In genomic region chr2:231709636-231709980, GRCh38 we compare ENCODE assay signal across 8 cellular contexts. TPM values are rescaled to one million over a fixed set of nuclear protein-coding genes. Genes with fewer than 3 reads are reported as not detected.
DNase-seq lines count a peak whose midpoint lies in the region; ATAC-seq and TF ChIP-seq lines count a peak whose summit lies in the region.

No MANE protein-coding gene starts in this region.

- DNase-seq in AG04449 (ENCODE audit: low read depth, low spot score) (no peak), HL-60 (ENCODE audit: low read depth in 1 of 2, low spot score in 1 of 2) (no peak), glomerular visceral epithelial cell (ENCODE audit: extremely low spot score) (peak; percentile 42), prostate gland (ENCODE audit: low spot score) (peak; percentile 34), NCI-H2081 treated with DMSO at 0.1 percent for 48 hours (lab: John Stamatoyannopoulos, UW) (no peak)

- peak overlapping the region; percentile 85 for H3K27ac Mint-ChIP-seq in activated T-helper 17 cell treated with anti-CD3 and anti-CD28 coated beads, Interleukin-2, amount 50 U/mL, for 72 hours

- H3K9me3 Mint-ChIP-seq in activated T-helper 17 cell treated with anti-CD3 and anti-CD28 coated beads, Interleukin-2, amount 50 U/mL, for 72 hours: no peaks in the 10 kb centered on the region

- H3K36me3 Mint-ChIP-seq in activated T-helper 17 cell treated with anti-CD3 and anti-CD28 coated beads, Interleukin-2, amount 50 U/mL, for 72 hours (ENCODE audit: low read depth): peaks cover 63% of the 10 kb centered on the region

- H3K4me1 Mint-ChIP-seq in activated T-helper 17 cell treated with anti-CD3 and anti-CD28 coated beads, Interleukin-2, amount 50 U/mL, for 72 hours: peaks cover 26% of the 10 kb centered on the region

- peaks cover 9% of the 10 kb centered on the region for H3K4me1 ChIP-seq in prostate gland (replicated peaks)

- POLR2A ChIA-PET in AG04449 (lab: Yijun Ruan, JAX): interaction anchor here (0.7 to 3.0 kb wide), 7 partner anchors 10 to 96 kb away, joined by 3 to 28 read pairs (median 6); partner anchors contain the start of gene PDE6D

- under 1% methylated on average over 33 of the region's 33 CpGs for WGBS in prostate gland

- H3K27me3 ChIP-seq in HL-60 (ENCODE audit: insufficient read depth, poor library complexity, severe bottlenecking) (no peaks in the 10 kb centered on the region), prostate gland (replicated peaks; ENCODE audit: insufficient read depth) (no peaks in the 10 kb centered on the region)

- peak; percentile 22 for TF ChIP-seq POLR2A in prostate gland (IDR thresholded peaks at IDR 0.05)

- H3K36me3 ChIP-seq in prostate gland: no peaks in the 10 kb centered on the region

- no peaks in the 10 kb centered on the region for H3K27me3 Mint-ChIP-seq in activated T-helper 17 cell treated with anti-CD3 and anti-CD28 coated beads, Interleukin-2, amount 50 U/mL, for 72 hours

- peak overlapping the region; percentile 100 for H3K27ac ChIP-seq in HL-60 (replicated peaks)
- H3K27ac ChIP-seq in prostate gland: peak overlapping the region; percentile 93 to 100

- intact Hi-C loops in prostate gland (cut with DNase I): loop anchor here (2.0 kb wide), 1 partner anchor 43 kb away; no protein-coding TSS in a partner anchor

- ATAC-seq in activated T-helper 17 cell treated with anti-CD3 and anti-CD28 coated beads, Interleukin-2, amount 50 U/mL, for 72 hours (replicated peaks): no peak
- ATAC-seq in GM18873 (IDR thresholded peaks at IDR 0.05; ENCODE audit: low FRiP score, unreplicated experiment) (no peak), GM18858 (IDR thresholded peaks at IDR 0.05; ENCODE audit: unreplicated experiment) (no peak)

- TF ChIP-seq CTCF in AG04449 (IDR thresholded peaks at IDR 0.05; ENCODE audit: insufficient read depth, low read length, missing control alignments) (no peak), HL-60 (IDR thresholded peaks at IDR 0.05; ENCODE audit: insufficient read depth, low read length) (no peak), prostate gland (IDR thresholded peaks at IDR 0.05) (no peak)

- H3K4me3 Mint-ChIP-seq in activated T-helper 17 cell treated with anti-CD3 and anti-CD28 coated beads, Interleukin-2, amount 50 U/mL, for 72 hours: peak overlapping the region; percentile 90

- H3K4me3 ChIP-seq in AG04449 (ENCODE audit: low read depth, low read length): peak overlapping the region; percentile 77
- peak overlapping the region; percentile 80 for H3K4me3 ChIP-seq in HL-60 (replicated peaks; ENCODE audit: insufficient read depth, low read length)
- peak overlapping the region; percentile 69 for H3K4me3 ChIP-seq in prostate gland

- CTCF ChIA-PET in AG04449 (lab: Yijun Ruan, JAX): interaction anchor here (0.6 to 29.6 kb wide), 20 partner anchors 9 to 165 kb away, joined by 3 to 423 read pairs (median 4); no protein-coding TSS in a partner anchor

- no peaks in the 10 kb centered on the region for H3K9me3 ChIP-seq in prostate gland

RNA-seq across cellular contexts. Expression of gene PTMA, which starts 1.3 kb away (rescaled TPM):
- total RNA-seq in activated T-helper 17 cell treated with anti-CD3 and anti-CD28 coated beads, Interleukin-2, amount 50 U/mL, for 72 hours: 1,000 to 10,000 TPM; 1,439 to 1,845 TPM
- 100 to 1,000 TPM; 418 to 613 TPM for total RNA-seq in prostate gland

Comparison
In these comparisons a context has a peak if more than half of its experiments do, and no peak if none do; other contexts are left out.
1. DNase-seq: peak in glomerular visceral epithelial cell (single experiment) and prostate gland (single experiment); none in AG04449 (single experiment), HL-60 (0 of 2) and NCI-H2081 treated with DMSO at 0.1 percent for 48 hours (single experiment).
2. Peak in every context shown above with its lines, with median percentiles within 50 percentile points of each other: H3K4me3 ChIP-seq.